In the genomic region with DNA sequence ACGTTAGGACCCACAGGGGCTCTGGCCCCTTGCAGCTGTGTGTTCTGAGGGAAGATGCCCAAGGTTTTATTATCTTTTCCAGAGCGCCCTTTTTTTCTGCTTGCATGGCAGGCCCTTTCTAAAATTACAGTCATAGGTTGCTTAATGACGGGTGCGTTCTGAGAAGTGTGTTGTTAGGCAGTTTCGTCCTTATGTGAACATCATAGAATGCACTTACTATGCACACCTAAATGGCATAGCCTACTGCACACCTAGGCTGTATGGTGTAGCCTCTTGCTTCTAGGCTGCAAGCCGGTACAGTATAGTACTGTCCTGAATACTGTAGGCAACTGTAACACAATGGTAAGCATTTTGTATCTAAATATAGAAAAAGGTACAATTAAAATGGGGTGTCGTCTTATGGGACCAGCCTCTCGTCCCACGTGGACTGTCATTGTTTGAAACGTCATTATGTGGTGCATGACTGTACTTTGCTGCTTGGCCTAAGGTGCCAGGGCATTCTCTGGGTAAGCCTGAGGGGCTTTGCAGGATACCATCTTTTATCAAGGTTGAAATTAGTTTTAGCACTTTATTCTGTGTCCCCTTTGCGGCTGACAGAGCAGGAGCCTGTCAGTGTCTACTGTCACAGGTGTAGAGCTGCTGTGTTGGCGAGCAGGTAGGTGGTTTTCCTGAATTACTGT, we compare ENCODE assay signal across 10 cellular contexts. TPM values are rescaled to one million over a fixed set of nuclear protein-coding genes. Genes with fewer than 3 reads are reported as not detected.
DNase-seq lines count a peak whose midpoint lies in the region; ATAC-seq, FAIRE-seq and TF ChIP-seq lines count a peak whose summit lies in the region.
"Had no signal": no experiment of that assay in that cellular context is flagged by ENCODE, and none has a peak within 500 bp of the region (broad histone marks: within the 10 kb centered on the region; RNA-seq: fewer than 3 reads in every experiment).

No MANE protein-coding gene starts in this region.

- no peaks in the 10 kb centered on the region for H3K36me3 Mint-ChIP-seq in GM23338 (ENCODE audit: low read depth)

- H3K4me3 ChIP-seq in gastroesophageal sphincter (no peak overlapping the region), GM23338 (no peak overlapping the region)
- H3K4me3 ChIP-seq: SJCRH30 had no signal

- H3K27me3 Mint-ChIP-seq in GM23338 (ENCODE audit: insufficient read depth, low read depth, poor library complexity) = peaks cover 7% of the 10 kb centered on the region

- H3K4me1 Mint-ChIP-seq in GM23338 = peaks cover 32% of the 10 kb centered on the region

- peaks cover 94% of the 10 kb centered on the region for H3K79me2 ChIP-seq in GM23338 (replicated peaks; ENCODE audit: insufficient read depth)

- no peaks in the 10 kb centered on the region for H3K9me3 ChIP-seq in gastroesophageal sphincter
- H3K9me3 ChIP-seq: SJCRH30 had no signal

- no peaks in the 10 kb centered on the region for H3K27me3 ChIP-seq in gastroesophageal sphincter
- no peaks in the 10 kb centered on the region for H3K27me3 ChIP-seq in GM23338 (ENCODE audit: insufficient read depth)
- H3K27me3 ChIP-seq: SJCRH30 had no signal

- H3K4me1 ChIP-seq in gastroesophageal sphincter (peaks cover 21 to 100% (median 58%) of the 10 kb centered on the region in 3 donors), GM23338 (ENCODE audit: insufficient read depth) (peaks cover 14% of the 10 kb centered on the region)

- TF ChIP-seq CTCF in gastroesophageal sphincter (IDR thresholded peaks at IDR 0.05) (no peak), GM23338 (conservative IDR thresholded peaks at IDR 0.05; ENCODE audit: low read depth in 2 of 2) (no peak)

- ATAC-seq in gastroesophageal sphincter = no peak
- ATAC-seq in stimulated activated naive CD8-positive, alpha-beta T cell treated with anti-CD3 and anti-CD28 coated beads, Interleukin-15, Interleukin-2, amounts not matched to agents 100 U/mL and 50 U/mL, for 24 hours = peak; percentile 32
- ATAC-seq in GM19023 (IDR thresholded peaks at IDR 0.05; ENCODE audit: unreplicated experiment) = no peak
- no peak for ATAC-seq in SK-N-SH treated with all-trans-retinoic acid at 6 μM for 48 hours
- ATAC-seq in GM23338 = no peak

- no peak overlapping the region for H2AFZ ChIP-seq in GM23338

- H3K27ac Mint-ChIP-seq in GM23338 = no peak overlapping the region

- no peak overlapping the region for H3K4me2 ChIP-seq in GM23338

- H3K27ac ChIP-seq in gastroesophageal sphincter (peak overlapping the region in 3 of 4 donors; percentile 79 to 86 (median 81)), GM23338 (ENCODE audit: low read depth) (no peak overlapping the region)
- H3K27ac ChIP-seq: SJCRH30 had no signal

- DNase-seq in GM12891 (ENCODE audit: insufficient read length, low spot score) (no peak), RPMI8226 (peak; percentile 42), GM23338 (ENCODE audit: low spot score) (no peak)
- DNase-seq in stimulated activated naive CD8-positive, alpha-beta T cell treated with anti-CD3 and anti-CD28 coated beads, Interleukin-15, Interleukin-2, amounts not matched to agents 100 U/mL and 50 U/mL, for 24 hours = no peak
- DNase-seq: DMS53, IMR-90 had no signal

- FAIRE-seq in GM12891 (lab: Jason Lieb, UNC) = peak; percentile 63

- no peaks in the 10 kb centered on the region; the same call in 2 of the 3 replicates for H3K9me3 Mint-ChIP-seq in GM23338

- 75 to 76% methylated on average over 9 of the region's 12 CpGs for WGBS in gastroesophageal sphincter (ENCODE audit: low coverage in 1 of 2), 2 donors

- H3F3A ChIP-seq in GM23338 (replicated peaks; ENCODE audit: low read depth) = no peaks in the 10 kb centered on the region

- H3K36me3 ChIP-seq in gastroesophageal sphincter (no peaks in the 10 kb centered on the region), GM23338 (ENCODE audit: insufficient read depth) (no peaks in the 10 kb centered on the region)
- H3K36me3 ChIP-seq: SJCRH30 had no signal

- H3K9me2 ChIP-seq in GM23338 (ENCODE audit: insufficient read depth) = no peaks in the 10 kb centered on the region

- H4K20me1 ChIP-seq in GM23338 (replicated peaks; ENCODE audit: insufficient read depth) = peaks cover 24% of the 10 kb centered on the region

- TF ChIP-seq EP300 in gastroesophageal sphincter (IDR thresholded peaks at IDR 0.05) = no peak

- no peak for TF ChIP-seq POLR2A in GM12891 (IDR thresholded peaks at IDR 0.05; ENCODE audit: low read depth, low read length)
- no peak for TF ChIP-seq POLR2A in gastroesophageal sphincter (IDR thresholded peaks at IDR 0.05)

- H3K4me3 Mint-ChIP-seq in GM23338 = no peak overlapping the region

TF ChIP-seq in GM12891, 5 proteins besides CTCF, POLR2A, EP300 and RAD21:
- TF ChIP-seq TAF1 (IDR thresholded peaks at IDR 0.05; ENCODE audit: low read depth, low read length) = no peak
- TF ChIP-seq POU2F2 (IDR thresholded peaks at IDR 0.05; ENCODE audit: low read depth, low read length) = no peak
- TF ChIP-seq SPI1 (IDR thresholded peaks at IDR 0.05; ENCODE audit: low read depth, low read length) = no peak
- TF ChIP-seq PAX5 (IDR thresholded peaks at IDR 0.05; ENCODE audit: insufficient read depth, low read length, severe bottlenecking) = no peak
- no peak for TF ChIP-seq POLR2AphosphoS5 (IDR thresholded peaks at IDR 0.05; ENCODE audit: low read depth, low read length)

TF ChIP-seq in SK-N-SH treated with all-trans-retinoic acid at 6 μM for 48 hours, 23 proteins besides CTCF, POLR2A, EP300 and RAD21 (continues in another document):
- TF ChIP-seq, protein P1, sequence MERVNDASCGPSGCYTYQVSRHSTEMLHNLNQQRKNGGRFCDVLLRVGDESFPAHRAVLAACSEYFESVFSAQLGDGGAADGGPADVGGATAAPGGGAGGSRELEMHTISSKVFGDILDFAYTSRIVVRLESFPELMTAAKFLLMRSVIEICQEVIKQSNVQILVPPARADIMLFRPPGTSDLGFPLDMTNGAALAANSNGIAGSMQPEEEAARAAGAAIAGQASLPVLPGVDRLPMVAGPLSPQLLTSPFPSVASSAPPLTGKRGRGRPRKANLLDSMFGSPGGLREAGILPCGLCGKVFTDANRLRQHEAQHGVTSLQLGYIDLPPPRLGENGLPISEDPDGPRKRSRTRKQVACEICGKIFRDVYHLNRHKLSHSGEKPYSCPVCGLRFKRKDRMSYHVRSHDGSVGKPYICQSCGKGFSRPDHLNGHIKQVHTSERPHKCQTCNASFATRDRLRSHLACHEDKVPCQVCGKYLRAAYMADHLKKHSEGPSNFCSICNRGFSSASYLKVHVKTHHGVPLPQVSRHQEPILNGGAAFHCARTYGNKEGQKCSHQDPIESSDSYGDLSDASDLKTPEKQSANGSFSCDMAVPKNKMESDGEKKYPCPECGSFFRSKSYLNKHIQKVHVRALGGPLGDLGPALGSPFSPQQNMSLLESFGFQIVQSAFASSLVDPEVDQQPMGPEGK (CRISPR knock-in tag; IDR thresholded peaks at IDR 0.05; ENCODE audit: borderline replicate concordance) = no peak
- TF ChIP-seq ZNF70 (CRISPR knock-in tag; IDR thresholded peaks at IDR 0.05) (no peak), CSDC2 (CRISPR knock-in tag; IDR thresholded peaks at IDR 0.05) (no peak), ZC3H10 (CRISPR knock-in tag; IDR thresholded peaks at IDR 0.05) (no peak), ESRRG (CRISPR knock-in tag; IDR thresholded peaks at IDR 0.05) (no peak), TOX (CRISPR knock-in tag; IDR thresholded peaks at IDR 0.05; ENCODE audit: borderline replicate concordance) (no peak), ZFP3 (CRISPR knock-in tag; IDR thresholded peaks at IDR 0.05) (no peak)

TF ChIP-seq in GM23338, 12 proteins besides CTCF, POLR2A, EP300 and RAD21 (continues in another document):
- TF ChIP-seq, protein P2, sequence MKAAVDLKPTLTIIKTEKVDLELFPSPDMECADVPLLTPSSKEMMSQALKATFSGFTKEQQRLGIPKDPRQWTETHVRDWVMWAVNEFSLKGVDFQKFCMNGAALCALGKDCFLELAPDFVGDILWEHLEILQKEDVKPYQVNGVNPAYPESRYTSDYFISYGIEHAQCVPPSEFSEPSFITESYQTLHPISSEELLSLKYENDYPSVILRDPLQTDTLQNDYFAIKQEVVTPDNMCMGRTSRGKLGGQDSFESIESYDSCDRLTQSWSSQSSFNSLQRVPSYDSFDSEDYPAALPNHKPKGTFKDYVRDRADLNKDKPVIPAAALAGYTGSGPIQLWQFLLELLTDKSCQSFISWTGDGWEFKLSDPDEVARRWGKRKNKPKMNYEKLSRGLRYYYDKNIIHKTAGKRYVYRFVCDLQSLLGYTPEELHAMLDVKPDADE (IDR thresholded peaks at IDR 0.05) = no peak
- no peak for TF ChIP-seq ZNF114 (CRISPR knock-in tag; IDR thresholded peaks at IDR 0.05)
- TF ChIP-seq NANOG (IDR thresholded peaks at IDR 0.05; ENCODE audit: borderline replicate concordance) = no peak
- no peak for TF ChIP-seq STAT1 (IDR thresholded peaks at IDR 0.05; ENCODE audit: unreplicated experiment)
- no peak for TF ChIP-seq ZNF331 (CRISPR knock-in tag; IDR thresholded peaks at IDR 0.05; ENCODE audit: low read depth)
- TF ChIP-seq EZH2phosphoT487 (IDR thresholded peaks at IDR 0.05; ENCODE audit: unreplicated experiment) = no peak
- no peak for TF ChIP-seq POLR2AphosphoS5 (IDR thresholded peaks at IDR 0.05; ENCODE audit: low read depth)
- no peak for TF ChIP-seq EZH2 (IDR thresholded peaks at IDR 0.05; ENCODE audit: low read depth, unreplicated experiment)

RNA-seq across cellular contexts. Expression of a gene that starts 10.9 kb away (rescaled TPM):
- 47.3 TPM for polyA plus RNA-seq in GM12891 (2012; ENCODE audit: low read depth, missing spikeins)
- total RNA-seq in gastroesophageal sphincter = 100 to 1,000 TPM in 1 of 4 donors, 10 to 100 TPM in 3; 49.7 to 106 (median 76.1) TPM
- total RNA-seq in GM23338 (2014; rRNA removed; shearing (Covaris generic)) = 21.5 and 23.5 TPM in 2 replicates
- polyA plus RNA-seq in GM23338 (2016; fragmentation: Nextera tagmentation; extraction: Ambion mirVana) = 28.6 and 35.7 TPM in 2 replicates
